18 cellular contexts compared by ENCODE assay signal in the genomic region with DNA sequence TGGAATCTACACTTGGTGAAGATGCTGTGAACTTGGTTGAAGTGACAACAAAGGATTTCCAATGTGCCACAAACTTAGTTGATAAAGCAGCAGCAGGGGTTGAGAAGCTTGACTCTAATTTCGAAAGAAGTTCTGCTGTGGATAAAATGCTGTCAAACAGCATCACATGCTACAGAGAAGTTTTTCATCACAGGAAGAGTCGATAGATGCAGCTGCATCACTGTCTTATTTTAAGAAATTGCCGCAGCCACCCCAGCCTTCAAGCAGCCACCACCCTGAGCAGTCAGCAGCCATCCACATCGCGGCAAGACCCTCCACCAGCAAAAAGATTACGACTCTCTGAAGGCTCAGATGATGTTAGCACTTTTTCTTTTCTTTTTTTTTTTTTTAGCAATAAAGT.
DNase-seq lines count a peak whose midpoint lies in the region; ATAC-seq and TF ChIP-seq lines count a peak whose summit lies in the region.
"Had no signal": no experiment of that assay in that cellular context is flagged by ENCODE, and none has a peak within 500 bp of the region (broad histone marks: within the 10 kb centered on the region; RNA-seq: fewer than 3 reads in every experiment).

No MANE protein-coding gene starts in this region.

- H3K4me1 Mint-ChIP-seq in activated CD4-positive, alpha-beta T cell treated with anti-CD3 and anti-CD28 coated beads for 36 hours = peaks cover 6% of the 10 kb centered on the region
- H3K4me1 Mint-ChIP-seq in HFFc6 (ENCODE audit: low read depth) = peaks cover 92% of the 10 kb centered on the region
- peaks cover 67 to 88% of the 10 kb centered on the region in 2 donors for H3K4me1 Mint-ChIP-seq in stimulated activated naive B cell treated with anti-CD40 and anti-IgM and Interleukin-4, amounts not matched to agents 10 μg/mL and 1 μg/mL and 100 μg/mL, for 72 hours

- no peak overlapping the region for H3K27ac Mint-ChIP-seq in activated CD4-positive, alpha-beta T cell treated with anti-CD3 and anti-CD28 coated beads for 36 hours
- H3K27ac Mint-ChIP-seq in HFFc6 = peak overlapping the region; percentile 49
- peak overlapping the region; percentile 37 for H3K27ac Mint-ChIP-seq in stimulated activated naive B cell treated with anti-CD40 and anti-IgM and Interleukin-4, amounts not matched to agents 10 μg/mL and 1 μg/mL and 100 μg/mL, for 72 hours

- no peaks in the 10 kb centered on the region for H3K36me3 Mint-ChIP-seq in activated CD4-positive, alpha-beta T cell treated with anti-CD3 and anti-CD28 coated beads for 36 hours (ENCODE audit: low read depth)
- peaks cover 58% of the 10 kb centered on the region for H3K36me3 Mint-ChIP-seq in HFFc6 (ENCODE audit: low read depth)
- H3K36me3 Mint-ChIP-seq in stimulated activated naive B cell treated with anti-CD40 and anti-IgM and Interleukin-4, amounts not matched to agents 10 μg/mL and 1 μg/mL and 100 μg/mL, for 72 hours = peaks cover 4 to 16% of the 10 kb centered on the region in 2 donors
- H3K36me3 Mint-ChIP-seq: CD14-positive monocyte had no signal

- H3K27me3 ChIP-seq in ectodermal cell (ENCODE audit: control insufficient read depth, insufficient read depth, low read length, poor library complexity, severe bottlenecking) (no peaks in the 10 kb centered on the region), psoas muscle (ENCODE audit: insufficient read depth in 3 of 3, low read length in 2 of 3) (no peaks in the 10 kb centered on the region)
- H3K27me3 ChIP-seq: MG63 had no signal

- no peaks in the 10 kb centered on the region for H3K9me3 Mint-ChIP-seq in activated CD4-positive, alpha-beta T cell treated with anti-CD3 and anti-CD28 coated beads for 36 hours (ENCODE audit: low read depth)
- H3K9me3 Mint-ChIP-seq in HFFc6 = no peaks in the 10 kb centered on the region
- no peaks in the 10 kb centered on the region for H3K9me3 Mint-ChIP-seq in stimulated activated naive B cell treated with anti-CD40 and anti-IgM and Interleukin-4, amounts not matched to agents 10 μg/mL and 1 μg/mL and 100 μg/mL, for 72 hours
- H3K9me3 Mint-ChIP-seq: CD14-positive monocyte had no signal

- H3K36me3 ChIP-seq in ectodermal cell (ENCODE audit: control insufficient read depth, insufficient read depth, low read length) (no peaks in the 10 kb centered on the region), psoas muscle (ENCODE audit: insufficient read depth in 1 of 2, low read depth in 1 of 2) (no peaks in the 10 kb centered on the region)

- TF ChIP-seq CTCF in HFFc6 (IDR thresholded peaks at IDR 0.05) (no peak), psoas muscle (IDR thresholded peaks at IDR 0.05) (no peak)

- H3K27me3 Mint-ChIP-seq in activated CD4-positive, alpha-beta T cell treated with anti-CD3 and anti-CD28 coated beads for 36 hours = peaks cover 15% of the 10 kb centered on the region
- H3K27me3 Mint-ChIP-seq in HFFc6 (ENCODE audit: insufficient read depth) = peaks cover 6% of the 10 kb centered on the region
- no peaks in the 10 kb centered on the region for H3K27me3 Mint-ChIP-seq in stimulated activated naive B cell treated with anti-CD40 and anti-IgM and Interleukin-4, amounts not matched to agents 10 μg/mL and 1 μg/mL and 100 μg/mL, for 72 hours

- H3K4me3 Mint-ChIP-seq in activated CD4-positive, alpha-beta T cell treated with anti-CD3 and anti-CD28 coated beads for 36 hours = no peak overlapping the region
- no peak overlapping the region; the same call in 1 of the 2 replicates for H3K4me3 Mint-ChIP-seq in HFFc6
- no peak overlapping the region for H3K4me3 Mint-ChIP-seq in stimulated activated naive B cell treated with anti-CD40 and anti-IgM and Interleukin-4, amounts not matched to agents 10 μg/mL and 1 μg/mL and 100 μg/mL, for 72 hours
- H3K4me3 Mint-ChIP-seq: CD14-positive monocyte had no signal

- POLR2A ChIA-PET in activated CD4-positive, alpha-beta T cell treated with anti-CD3 and anti-CD28 coated beads for 36 hours (lab: Charles Lee) = no interaction called here

- H3K4me3 ChIP-seq in ectodermal cell (ENCODE audit: insufficient read depth, low read depth, low read length) (no peak overlapping the region), psoas muscle (no peak overlapping the region)
- H3K4me3 ChIP-seq: MG63 had no signal

- H3K4me1 ChIP-seq in ectodermal cell (ENCODE audit: control insufficient read depth, insufficient read depth, low read length) (peaks cover 34% of the 10 kb centered on the region), psoas muscle (peaks cover 80% of the 10 kb centered on the region)

- WGBS in ectodermal cell, 2 experiments = 91% methylated on average over 5 to 6 of the region's 6 CpGs
- WGBS in psoas muscle, 3 donors = 82 to 87% (median 84%) methylated on average over 6 of the region's 6 CpGs

- DNase-seq in activated CD4-positive, alpha-beta T cell treated with anti-CD3 and anti-CD28 coated beads for 36 hours = peak; percentile 5
- no peak for DNase-seq in activated CD4-positive, alpha-beta T cell treated with anti-CD3 and anti-CD28 coated beads for 48 hours
- DNase-seq in HFFc6 (no peak), HCEC 1CT (no peak), psoas muscle (no peak)
- DNase-seq in stimulated activated naive B cell treated with anti-CD40 and anti-IgM and Interleukin-4, amounts not matched to agents 10 μg/mL and 1 μg/mL and 100 μg/mL, for 72 hours = no peak
- DNase-seq: 8988T, COR-L47, GOT3, Karpas-422, MG63, NCI-H1092 treated with DMSO at 0.1 percent for 48 hours, NCI-H1694, NCI-H510A treated with DMSO at 0.1 percent for 48 hours, NCI-H82 had no signal

- CTCF ChIA-PET in activated CD4-positive, alpha-beta T cell treated with anti-CD3 and anti-CD28 coated beads for 36 hours (lab: Charles Lee) = no interaction called here

- intact Hi-C loops in activated CD4-positive, alpha-beta T cell treated with anti-CD3 and anti-CD28 coated beads for 36 hours (cut with DNase I, micrococcal nuclease) = no loop called here
- intact Hi-C loops in psoas muscle (cut with DNase I) = no loop called here

- peak overlapping the region; percentile 8 for H3K27ac ChIP-seq in ectodermal cell (ENCODE audit: insufficient read depth, low read depth, low read length, poor library complexity, severe bottlenecking)
- H3K27ac ChIP-seq in psoas muscle = no peak overlapping the region

- peak; percentile 44 for ATAC-seq in activated CD4-positive, alpha-beta T cell treated with anti-CD3 and anti-CD28 coated beads for 36 hours
- no peak for ATAC-seq in stimulated activated naive B cell treated with anti-CD40 and anti-IgM and Interleukin-4, amounts not matched to agents 10 μg/mL and 1 μg/mL and 100 μg/mL, for 72 hours (replicated peaks)
- ATAC-seq in psoas muscle (no peak), HG02678 (IDR thresholded peaks at IDR 0.05; ENCODE audit: unreplicated experiment) (no peak)

- H3K9me3 ChIP-seq in ectodermal cell (ENCODE audit: control insufficient read depth, low read length) = no peaks in the 10 kb centered on the region
- H3K9me3 ChIP-seq in psoas muscle = no peaks in the 10 kb centered on the region
- H3K9me3 ChIP-seq: MG63 had no signal
